In the genomic region with DNA sequence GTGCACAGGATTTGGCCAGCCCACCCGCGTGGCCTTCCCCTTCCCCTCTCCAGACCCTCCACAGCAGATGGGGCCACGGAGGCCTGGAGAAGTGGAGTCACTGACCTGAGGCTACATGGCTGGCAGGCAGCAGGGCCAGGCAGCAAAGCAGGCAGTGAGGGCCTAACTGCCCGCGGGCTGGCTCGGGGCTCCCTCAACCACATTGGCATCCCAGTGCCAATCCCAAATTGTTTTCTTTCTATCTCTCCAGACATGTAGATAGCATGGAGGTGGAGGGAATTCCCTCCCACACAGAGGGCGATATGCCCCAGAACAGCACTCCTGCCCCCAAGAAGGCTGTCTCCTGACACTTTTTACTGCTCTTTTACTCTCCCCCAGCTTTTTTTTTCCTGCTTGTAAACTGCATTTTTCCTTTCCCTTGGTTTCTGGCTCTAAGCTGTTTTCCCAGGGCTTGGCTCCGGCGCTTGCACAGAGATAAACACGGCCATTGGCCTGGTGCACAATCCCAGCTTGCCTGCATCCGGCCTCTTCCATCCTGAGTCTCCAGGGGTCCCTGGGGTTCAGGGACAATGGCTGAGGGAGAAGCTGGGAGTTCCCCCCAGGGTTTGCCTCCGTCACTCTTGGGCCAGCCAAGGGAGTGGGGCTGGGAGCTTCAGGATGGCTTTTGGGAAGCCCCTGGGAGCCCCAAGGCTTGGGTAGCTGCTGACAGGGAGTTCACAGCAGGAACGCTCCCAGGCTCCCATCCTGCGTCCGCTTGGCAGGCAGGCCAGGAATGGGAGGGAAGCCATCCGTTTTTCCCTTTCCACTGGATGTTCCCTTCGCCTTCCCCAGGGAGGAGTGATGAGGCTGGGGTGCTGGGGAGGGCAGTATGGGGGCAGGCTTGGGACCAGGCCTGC, we compare ENCODE assay signal across 1 cellular context.
TF ChIP-seq lines count a peak whose summit lies in the region.

No MANE protein-coding gene starts in this region.

TF ChIP-seq in IMR-90, 13 proteins besides CTCF, POLR2A, EP300 and RAD21 (continued from another document):
- TF ChIP-seq RFX5 (IDR thresholded peaks at IDR 0.05; ENCODE audit: low read depth, low read length) (no peak), BHLHE40 (IDR thresholded peaks at IDR 0.05; ENCODE audit: low read depth, low read length) (no peak), SMC3 (IDR thresholded peaks at IDR 0.05; ENCODE audit: low read depth, low read length) (no peak), FOS (IDR thresholded peaks at IDR 0.05; ENCODE audit: low read depth, low read length) (no peak), CHD1 (IDR thresholded peaks at IDR 0.05; ENCODE audit: low read depth, low read length) (no peak), CEBPB (IDR thresholded peaks at IDR 0.05; ENCODE audit: low read depth, low read length) (no peak), MXI1 (IDR thresholded peaks at IDR 0.05; ENCODE audit: borderline replicate concordance, low read depth, low read length) (no peak), NFE2L2 (IDR thresholded peaks at IDR 0.05; ENCODE audit: low read depth, low read length) (no peak)
